Comparison of ENCODE assay signal across 24 cellular contexts in genomic region chr1:38525343-38525948, GRCh38.
"Had no signal": no experiment of that assay in that cellular context is flagged by ENCODE, and none has a peak within 500 bp of the region (broad histone marks: within the 10 kb centered on the region; RNA-seq: fewer than 3 reads in every experiment).

No MANE protein-coding gene starts in this region.

- FAIRE-seq: HTR-8/SVneo had no signal

- DNase-seq: IMR-90, Kasumi-1, MM.1S, NCI-H1092 treated with DMSO at 0.1 percent for 48 hours, NCI-H1436, NCI-H187, NCI-H2029, NCI-H2081 treated with DMSO at 0.1 percent for 48 hours, NCI-H2171, NCI-H226, NCI-H446, NCI-H510A, NCI-H524 treated with DMSO at 0.1 percent for 48 hours, NCI-H69, NCI-H774, PC-3, SHP77, SK-N-SH, SW 1271 had no signal

- H3K9me3 ChIP-seq: SK-N-SH had no signal

- H3K27ac ChIP-seq: HL-60, KMS-11, RWPE1 had no signal

- H3K9ac ChIP-seq: KMS-11, SK-N-SH had no signal

- H3K4me2 ChIP-seq: KMS-11, SK-N-SH had no signal

- ATAC-seq: Panc1, PC-3 had no signal
